In the genomic region with DNA sequence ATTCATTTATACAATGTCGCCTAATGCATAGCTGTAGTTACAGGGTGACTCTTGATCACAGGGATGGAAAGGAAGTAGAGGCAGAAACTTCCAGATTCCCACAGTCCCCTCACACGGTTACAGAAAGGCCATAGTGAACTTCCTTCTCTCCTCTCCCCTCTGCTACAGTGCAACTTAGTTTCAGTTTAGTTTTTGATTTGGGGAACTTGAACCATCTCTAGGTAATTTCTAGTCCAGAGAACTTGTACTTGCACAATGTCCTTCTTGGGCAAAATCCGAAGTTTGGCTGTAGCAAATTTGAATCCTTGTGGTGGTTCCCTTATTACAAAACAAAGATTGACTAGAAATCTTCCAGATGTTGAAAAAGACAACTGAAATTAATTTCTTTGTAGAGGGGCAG, we compare ENCODE assay signal across 7 cellular contexts. TPM values are rescaled to one million over a fixed set of nuclear protein-coding genes. Genes with fewer than 3 reads are reported as not detected.
DNase-seq lines count a peak whose midpoint lies in the region; ATAC-seq and TF ChIP-seq lines count a peak whose summit lies in the region.

No MANE protein-coding gene starts in this region.

- H3K36me3 Mint-ChIP-seq in GM23338 (ENCODE audit: low read depth): peaks cover 17% of the 10 kb centered on the region
- peaks cover 6% of the 10 kb centered on the region for H3K36me3 Mint-ChIP-seq in stimulated activated memory B cell treated with anti-CD40 and anti-IgM and Interleukin-4, amounts not matched to agents 10 μg/mL and 1 μg/mL and 100 μg/mL, for 72 hours

- H3K79me2 ChIP-seq in GM23338 (replicated peaks; ENCODE audit: insufficient read depth) (peaks cover 16% of the 10 kb centered on the region), PC-9 (ENCODE audit: low read depth) (peaks cover 19% of the 10 kb centered on the region)

- H3K27me3 ChIP-seq in GM23338 (ENCODE audit: insufficient read depth): no peaks in the 10 kb centered on the region
- no peaks in the 10 kb centered on the region for H3K27me3 ChIP-seq in PC-9 (ENCODE audit: insufficient read depth, low read depth)
- peaks cover 0 to under 1% (median 0%) of the 10 kb centered on the region in 4 donors for H3K27me3 ChIP-seq in esophagus squamous epithelium

- H3K4me3 Mint-ChIP-seq in GM23338: no peak overlapping the region
- H3K4me3 Mint-ChIP-seq in stimulated activated memory B cell treated with anti-CD40 and anti-IgM and Interleukin-4, amounts not matched to agents 10 μg/mL and 1 μg/mL and 100 μg/mL, for 72 hours: peak overlapping the region; percentile 100

- CTCF ChIA-PET in PC-9 (lab: Charles Lee): no interaction called here

- POLR2A ChIA-PET in PC-9 (lab: Charles Lee; ENCODE audit: unreplicated experiment): no interaction called here

- H4K20me1 ChIP-seq in GM23338 (replicated peaks; ENCODE audit: insufficient read depth) (no peaks in the 10 kb centered on the region), PC-9 (ENCODE audit: insufficient read depth) (no peaks in the 10 kb centered on the region)

- no peak overlapping the region for H3K27ac ChIP-seq in GM23338 (ENCODE audit: low read depth)
- H3K27ac ChIP-seq in PC-9: no peak overlapping the region
- H3K27ac ChIP-seq in esophagus squamous epithelium: peak overlapping the region; percentile 93 to 95 (median 94)

- no TSS peak for BruUV-seq in PC-9 (replicated peaks; lab: Mats Ljungman, UMichigan)

- H3K27ac Mint-ChIP-seq in GM23338: no peak overlapping the region
- H3K27ac Mint-ChIP-seq in stimulated activated memory B cell treated with anti-CD40 and anti-IgM and Interleukin-4, amounts not matched to agents 10 μg/mL and 1 μg/mL and 100 μg/mL, for 72 hours: peak overlapping the region; percentile 96

- no peaks in the 10 kb centered on the region for H3K9me3 Mint-ChIP-seq in GM23338
- no peaks in the 10 kb centered on the region for H3K9me3 Mint-ChIP-seq in stimulated activated memory B cell treated with anti-CD40 and anti-IgM and Interleukin-4, amounts not matched to agents 10 μg/mL and 1 μg/mL and 100 μg/mL, for 72 hours

- no peak for TF ChIP-seq CTCF in GM23338 (conservative IDR thresholded peaks at IDR 0.05; ENCODE audit: low read depth in 2 of 2)
- no peak for TF ChIP-seq CTCF in PC-9 (conservative IDR thresholded peaks at IDR 0.05)
- TF ChIP-seq CTCF in esophagus squamous epithelium (IDR thresholded peaks at IDR 0.05): no peak

- no peak for TF ChIP-seq POLR2A in esophagus squamous epithelium (IDR thresholded peaks at IDR 0.05)

- WGBS in esophagus squamous epithelium, 2 donors: 57 to 81% methylated on average over 3 of the region's 3 CpGs

- H3K36me3 ChIP-seq in GM23338 (ENCODE audit: insufficient read depth) (peaks cover 4% of the 10 kb centered on the region; the same call in 1 of the 2 replicates), PC-9 (ENCODE audit: low read depth) (no peaks in the 10 kb centered on the region), esophagus squamous epithelium (peaks cover 0 to 13% (median 0%) of the 10 kb centered on the region in 3 donors)

- intact Hi-C loops in PC-9 (cut with micrococcal nuclease; ENCODE audit: unreplicated experiment) (no loop called here), esophagus squamous epithelium (cut with DNase I) (no loop called here)

- no peaks in the 10 kb centered on the region for H3F3A ChIP-seq in GM23338 (replicated peaks; ENCODE audit: low read depth)
- 0 out of 2 replicates have a peak, but pooled peaks cover 5% of the 10 kb centered on the region for H3F3A ChIP-seq in PC-9 (ENCODE audit: insufficient read depth, low read depth)

- peak overlapping the region; percentile 73; the same call in 1 of the 2 replicates for H3K4me2 ChIP-seq in GM23338
- peak overlapping the region; percentile 84 for H3K4me2 ChIP-seq in PC-9

- no peak for ATAC-seq in GM23338
- ATAC-seq in stimulated activated memory B cell treated with anti-CD40 and anti-IgM and Interleukin-4, amounts not matched to agents 10 μg/mL and 1 μg/mL and 100 μg/mL, for 72 hours: no peak

- H3K9me2 ChIP-seq in GM23338 (ENCODE audit: insufficient read depth): no peaks in the 10 kb centered on the region
- no peaks in the 10 kb centered on the region for H3K9me2 ChIP-seq in PC-9 (ENCODE audit: insufficient read depth)

- no peaks in the 10 kb centered on the region for H3K9me3 ChIP-seq in PC-9 (ENCODE audit: insufficient read depth, low read depth)
- H3K9me3 ChIP-seq in esophagus squamous epithelium: no peaks in the 10 kb centered on the region

- H3K4me3 ChIP-seq in GM23338 (peak overlapping the region; percentile 90; the same call in 1 of the 2 replicates), PC-9 (peak overlapping the region; percentile 81; the same call in 1 of the 2 replicates), esophagus squamous epithelium (peak overlapping the region in 1 of 4 donors; percentile 83)

- DNase-seq in GM23338 (ENCODE audit: low spot score) (no peak), PC-9 (no peak), esophagus squamous epithelium (lab: John Stamatoyannopoulos, UW) (no peak), NCI-H2227 (lab: John Stamatoyannopoulos, UW; ENCODE audit: unreplicated experiment) (no peak), occipital lobe (lab: John Stamatoyannopoulos, UW) (no peak), A172 (ENCODE audit: low spot score) (no peak)

- no peaks in the 10 kb centered on the region for H3K27me3 Mint-ChIP-seq in GM23338 (ENCODE audit: insufficient read depth, low read depth, poor library complexity)
- H3K27me3 Mint-ChIP-seq in stimulated activated memory B cell treated with anti-CD40 and anti-IgM and Interleukin-4, amounts not matched to agents 10 μg/mL and 1 μg/mL and 100 μg/mL, for 72 hours: peaks cover 10% of the 10 kb centered on the region

- 0 out of 2 replicates have a peak, but pooled peaks cover 7% of the 10 kb centered on the region for H3K4me1 ChIP-seq in GM23338 (ENCODE audit: insufficient read depth)
- peaks cover 17% of the 10 kb centered on the region for H3K4me1 ChIP-seq in PC-9 (replicated peaks; ENCODE audit: insufficient read depth)
- peaks cover 6 to 26% (median 12%) of the 10 kb centered on the region in 3 donors for H3K4me1 ChIP-seq in esophagus squamous epithelium

- peak overlapping the region; percentile 44 for H2AFZ ChIP-seq in GM23338
- peak overlapping the region; percentile 99 for H2AFZ ChIP-seq in PC-9

- peaks cover 6% of the 10 kb centered on the region; the same call in 2 of the 3 replicates for H3K4me1 Mint-ChIP-seq in GM23338
- peaks cover 49% of the 10 kb centered on the region for H3K4me1 Mint-ChIP-seq in stimulated activated memory B cell treated with anti-CD40 and anti-IgM and Interleukin-4, amounts not matched to agents 10 μg/mL and 1 μg/mL and 100 μg/mL, for 72 hours

TF ChIP-seq in GM23338, 12 proteins besides CTCF, POLR2A, EP300 and RAD21 (continues in another document):
- TF ChIP-seq POLR2AphosphoS5 (IDR thresholded peaks at IDR 0.05; ENCODE audit: low read depth) (no peak), STAT1 (IDR thresholded peaks at IDR 0.05; ENCODE audit: unreplicated experiment) (no peak), EZH2 (IDR thresholded peaks at IDR 0.05; ENCODE audit: low read depth, unreplicated experiment) (no peak), EZH2phosphoT487 (IDR thresholded peaks at IDR 0.05; ENCODE audit: unreplicated experiment) (no peak), ETS1 (IDR thresholded peaks at IDR 0.05) (no peak), ZNF114 (CRISPR knock-in tag; IDR thresholded peaks at IDR 0.05) (no peak), JUNB (IDR thresholded peaks at IDR 0.05; ENCODE audit: unreplicated experiment) (no peak)

RNA-seq across cellular contexts. Expression of gene BLTP1, which starts 1.2 kb away (rescaled TPM):
- 62.5 and 70.3 TPM in 2 replicates for total RNA-seq in GM23338 (2014; rRNA removed; shearing (Covaris generic))
- polyA plus RNA-seq in GM23338 (2016; fragmentation: Nextera tagmentation; extraction: Ambion mirVana): 9.7 and 12.9 TPM in 2 replicates
- total RNA-seq in PC-9 (2021): 44.0 and 48.4 TPM in 2 replicates
- total RNA-seq in esophagus squamous epithelium: 100 to 1,000 TPM in 1 of 4 donors, 10 to 100 TPM in 3; 27.1 to 100 (median 37.8) TPM
- total RNA-seq in occipital lobe: 234 TPM
- 21.4 and 22.0 TPM in 2 replicates for total RNA-seq in A172 (2014; rRNA removed; shearing (Covaris generic))

Comparison
In these comparisons a context has a peak if more than half of its experiments do, and no peak if none do; other contexts are left out.
1. H3K27ac ChIP-seq: peak in esophagus squamous epithelium (4 of 4); none in GM23338 (single experiment) and PC-9 (single experiment).